In genomic region chr17:59762826-59763374, GRCh38 we compare ENCODE assay signal across 1 cellular context.
TF ChIP-seq lines count a peak whose summit lies in the region.

No MANE protein-coding gene starts in this region.

TF ChIP-seq in IMR-90, 13 proteins besides CTCF, POLR2A, EP300 and RAD21 (continued from another document):
- TF ChIP-seq USF2 (IDR thresholded peaks at IDR 0.05; ENCODE audit: low read depth, low read length) = no peak
- no peak for TF ChIP-seq MAFK (IDR thresholded peaks at IDR 0.05; ENCODE audit: low read depth, low read length)
